In the genomic region with DNA sequence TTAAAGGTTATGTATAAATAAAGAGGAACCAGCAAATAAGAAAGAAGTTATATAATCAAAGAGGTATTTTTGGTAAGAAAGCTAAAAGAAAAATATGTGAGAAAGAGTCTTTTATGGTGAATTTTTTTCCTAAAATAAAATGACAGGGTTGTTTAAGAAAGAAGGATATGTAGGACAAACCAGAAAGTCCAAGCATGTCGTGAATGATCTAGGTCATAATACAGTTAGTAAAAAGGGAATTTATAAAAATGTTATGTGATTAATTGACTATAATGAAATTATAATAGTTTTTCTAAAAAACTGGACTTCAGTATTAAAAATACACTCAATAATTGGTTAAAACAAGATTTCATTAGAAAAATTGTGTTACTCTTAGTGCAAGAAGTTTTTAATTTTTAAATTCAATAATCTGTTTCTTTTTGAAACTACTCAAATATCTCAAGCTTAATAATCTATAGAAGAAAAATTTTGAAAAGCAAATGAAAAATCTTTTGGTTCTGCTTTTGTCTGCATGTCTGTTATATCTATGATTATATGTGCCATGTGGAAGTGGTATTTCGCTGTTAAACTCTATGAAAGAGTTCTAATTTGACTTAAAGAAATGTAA, we compare ENCODE assay signal across 11 cellular contexts. TPM values are rescaled to one million over a fixed set of nuclear protein-coding genes. Genes with fewer than 3 reads are reported as not detected.
DNase-seq lines count a peak whose midpoint lies in the region; ATAC-seq and TF ChIP-seq lines count a peak whose summit lies in the region.
"Had no signal": no experiment of that assay in that cellular context is flagged by ENCODE, and none has a peak within 500 bp of the region (broad histone marks: within the 10 kb centered on the region; RNA-seq: fewer than 3 reads in every experiment).

No MANE protein-coding gene starts in this region.

- no peak overlapping the region for H3K27ac ChIP-seq in CD4-positive, alpha-beta T cell (ENCODE audit: low read depth, low read length)

- H3K27ac Mint-ChIP-seq in CD4-positive, alpha-beta T cell: no peak overlapping the region
- H3K27ac Mint-ChIP-seq: nephron had no signal

- H3K27me3 Mint-ChIP-seq in CD4-positive, alpha-beta T cell: no peaks in the 10 kb centered on the region

- intact Hi-C loops in CD4-positive, alpha-beta T cell (cut with DNase I, micrococcal nuclease): no loop called here

- H3K4me1 Mint-ChIP-seq in CD4-positive, alpha-beta T cell (ENCODE audit: low read depth): peaks cover 59% of the 10 kb centered on the region
- H3K4me1 Mint-ChIP-seq: nephron had no signal

- no peak for TF ChIP-seq CTCF in CD4-positive, alpha-beta T cell (IDR thresholded peaks at IDR 0.05)

- peaks cover 6% of the 10 kb centered on the region for H3K9me3 Mint-ChIP-seq in CD4-positive, alpha-beta T cell

- no peaks in the 10 kb centered on the region for H3K9me3 ChIP-seq in CD4-positive, alpha-beta T cell (ENCODE audit: control insufficient read depth, low read length)

- H3K4me3 Mint-ChIP-seq in CD4-positive, alpha-beta T cell: no peak overlapping the region
- H3K4me3 Mint-ChIP-seq: nephron had no signal

- CTCF ChIA-PET in CD4-positive, alpha-beta T cell (lab: Charles Lee): no interaction called here

- no peak for ATAC-seq in CD4-positive, alpha-beta T cell (ENCODE audit: poor library complexity)
- no peak for ATAC-seq in GM21529 (IDR thresholded peaks at IDR 0.05; ENCODE audit: unreplicated experiment)

- POLR2A ChIA-PET in CD4-positive, alpha-beta T cell (lab: Charles Lee): no interaction called here

- DNase-seq in NCI-H1417 (lab: John Stamatoyannopoulos, UW) (peak; percentile 9 to 55 (median 27)), NCI-H1417 treated with DMSO at 0.1 percent for 48 hours (lab: John Stamatoyannopoulos, UW) (no peak), MV-4-11 (lab: John Stamatoyannopoulos, UW) (peak; percentile 64), amniotic epithelial cell (ENCODE audit: low read depth) (peak; percentile 74), left kidney (ENCODE audit: low read depth, low spot score) (peak; percentile 75)
- no peak for DNase-seq in activated naive CD4-positive, alpha-beta T cell treated with anti-CD3 and anti-CD28 coated beads, Interleukin-2, amount 50 U/mL, for 16 hours
- no peak for DNase-seq in CD4-positive, alpha-beta T cell
- DNase-seq: 8988T, anterior cingulate cortex had no signal

- peaks cover 67% of the 10 kb centered on the region for H3K36me3 Mint-ChIP-seq in CD4-positive, alpha-beta T cell (ENCODE audit: low read depth)

- H3K27me3 ChIP-seq in CD4-positive, alpha-beta T cell (ENCODE audit: control insufficient read depth, insufficient read depth, low read length): no peaks in the 10 kb centered on the region

RNA-seq across cellular contexts. Expression of gene AVL9, which starts 23.3 kb away (rescaled TPM):
- 10 to 100 TPM; 23.3 to 25.4 TPM for total RNA-seq in CD4-positive, alpha-beta T cell

RNA-seq across cellular contexts. Expression of gene LSM5, which starts 28.5 kb away (rescaled TPM):
- 10 to 100 TPM; 28.2 to 28.7 TPM for total RNA-seq in CD4-positive, alpha-beta T cell

Comparison
In these comparisons a context has a peak if more than half of its experiments do, and no peak if none do; other contexts are left out.
1. DNase-seq: peak in NCI-H1417 (3 of 3), MV-4-11 (single experiment), amniotic epithelial cell (single experiment) and left kidney (single experiment); none in NCI-H1417 treated with DMSO at 0.1 percent for 48 hours (single experiment), activated naive CD4-positive, alpha-beta T cell treated with anti-CD3 and anti-CD28 coated beads, Interleukin-2, amount 50 U/mL, for 16 hours (single experiment) and CD4-positive, alpha-beta T cell (0 of 10).